Comparison of ENCODE assay signal across 23 cellular contexts in the genomic region with DNA sequence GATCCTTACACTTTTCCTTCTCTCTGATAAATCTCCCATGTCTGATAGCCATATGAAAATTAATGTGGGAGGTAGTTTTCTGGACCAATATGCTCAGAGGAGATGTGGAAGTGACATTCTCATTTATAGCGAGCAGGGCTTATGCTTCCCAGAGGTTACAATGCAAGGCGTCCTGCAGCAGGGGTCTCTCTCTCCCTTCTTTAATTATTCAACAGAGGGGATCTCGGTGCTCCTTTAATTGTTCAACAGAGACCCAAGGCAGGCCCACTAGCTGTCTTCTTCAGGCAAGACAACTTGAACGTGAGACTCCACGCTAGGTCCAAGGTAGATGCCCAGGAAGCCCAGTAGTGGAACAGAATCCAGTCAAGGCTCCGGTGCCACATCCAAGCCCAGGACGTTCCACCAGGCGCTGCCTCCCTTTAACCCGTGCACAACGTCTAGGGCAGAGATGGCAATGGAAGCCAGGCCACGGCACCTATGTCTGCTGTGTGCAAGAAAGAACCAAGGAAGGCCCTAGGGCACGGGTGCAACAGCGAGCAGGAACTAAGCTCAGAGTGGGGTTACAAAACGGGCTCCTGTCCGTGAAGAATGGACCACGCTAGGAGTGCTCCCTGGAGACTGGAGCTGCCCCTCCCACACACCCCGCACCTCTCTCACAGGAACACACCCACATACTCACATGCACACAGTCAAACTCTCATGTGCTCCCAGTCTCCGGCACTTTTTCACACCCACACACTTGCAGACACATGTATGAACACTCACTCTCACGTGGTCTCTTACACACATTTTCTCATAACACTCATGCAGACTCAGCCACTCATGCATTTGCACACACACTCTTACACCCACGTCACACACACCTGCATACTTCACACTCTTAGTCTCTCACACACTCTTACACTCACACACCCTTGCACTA.
A peak's percentile ranks its signal among the peaks of the same experiment; 100 is the strongest.
DNase-seq lines count a peak whose midpoint lies in the region; ATAC-seq and TF ChIP-seq lines count a peak whose summit lies in the region.
"Had no signal": no experiment of that assay in that cellular context is flagged by ENCODE, and none has a peak within 500 bp of the region (broad histone marks: within the 10 kb centered on the region; RNA-seq: fewer than 3 reads in every experiment).

No MANE protein-coding gene starts in this region.

- H3K4me3 ChIP-seq in Peyer's patch: no peak overlapping the region
- no peak overlapping the region for H3K4me3 ChIP-seq in stomach
- H3K4me3 ChIP-seq: SK-N-MC, tibial nerve had no signal

- TF ChIP-seq EP300 in stomach (IDR thresholded peaks at IDR 0.05): no peak

- no peak for ATAC-seq in HG03469 (IDR thresholded peaks at IDR 0.05; ENCODE audit: unreplicated experiment)
- ATAC-seq: activated naive CD4-positive, alpha-beta T cell treated with anti-CD3 and anti-CD28 coated beads, Interleukin-2, amount 50 U/mL, for 72 hours; activated T-cell treated with anti-CD3 and anti-CD28 coated beads, Interleukin-2, amount 50 U/mL, for 72 hours had no signal

- H3K27ac ChIP-seq in Peyer's patch (no peak overlapping the region), stomach (no peak overlapping the region)
- H3K27ac ChIP-seq: 22Rv1, SK-N-MC had no signal

- intact Hi-C loops in stomach (cut with DNase I; ENCODE audit: low total_unique reads): no loop called here

- no peaks in the 10 kb centered on the region for H3K27me3 ChIP-seq in Peyer's patch
- H3K27me3 ChIP-seq in stomach: no peaks in the 10 kb centered on the region
- H3K27me3 ChIP-seq: tibial nerve had no signal

- TF ChIP-seq POLR2A in Peyer's patch (IDR thresholded peaks at IDR 0.05): no peak
- TF ChIP-seq POLR2A in stomach (IDR thresholded peaks at IDR 0.05): no peak

- TF ChIP-seq CTCF in Peyer's patch (IDR thresholded peaks at IDR 0.05) (no peak), stomach (IDR thresholded peaks at IDR 0.05) (no peak)

- WGBS in stomach, 5 donors: 71 to 86% (median 76%) methylated on average over 19 to 20 of the region's 20 CpGs

- H3K4me1 ChIP-seq in Peyer's patch: peaks cover 0 to 19% (median 8%) of the 10 kb centered on the region in 4 donors
- H3K4me1 ChIP-seq in stomach: peaks cover 22 to 34% (median 28%) of the 10 kb centered on the region in 4 donors

- H3K36me3 ChIP-seq in Peyer's patch: peaks cover 0 to 25% (median 0%) of the 10 kb centered on the region in 3 donors
- peaks cover under 1 to 34% (median 12%) of the 10 kb centered on the region in 4 donors for H3K36me3 ChIP-seq in stomach
- H3K36me3 ChIP-seq: tibial nerve had no signal

- H3K9me3 ChIP-seq in Peyer's patch (no peaks in the 10 kb centered on the region), stomach (no peaks in the 10 kb centered on the region)
- H3K9me3 ChIP-seq: tibial nerve had no signal

- DNase-seq in NCI-H1092 treated with DMSO at 0.1 percent for 48 hours (lab: John Stamatoyannopoulos, UW): peak; percentile 13
- DNase-seq in NCI-H1092 (lab: John Stamatoyannopoulos, UW): no peak
- DNase-seq in Peyer's patch: peak in 2 of 3 donors; percentile 34 to 36
- DNase-seq in left kidney (ENCODE audit: low read depth, low spot score): peak; percentile 66
- DNase-seq in stomach: peak; percentile 20
- no peak for DNase-seq in activated gamma-delta T cell treated with Interleukin-2 at 50 U/mL for 16 hours
- DNase-seq in NCI-H128 (lab: John Stamatoyannopoulos, UW; ENCODE audit: unreplicated experiment): no peak
- DNase-seq: activated CD4-positive, alpha-beta T cell treated with anti-CD3 and anti-CD28 coated beads for 1 hour; activated T-cell treated with anti-CD3 and anti-CD28 coated beads, Interleukin-2, amount 50 U/mL, for 72 hours; AML-193; DMS79; HCEC 1CT; Karpas-422; left cardiac atrium; NCI-H1105 treated with DMSO at 0.1 percent for 48 hours; NCI-H2107; small intestine; stimulated activated CD4-positive, alpha-beta T cell treated with anti-CD3 and anti-CD28 coated beads, Interleukin-2, amount 100 ng/mL, for 48 hours had no signal

Comparison
In these comparisons a context has a peak if more than half of its experiments do, and no peak if none do; other contexts are left out.
1. DNase-seq: peak in NCI-H1092 treated with DMSO at 0.1 percent for 48 hours (single experiment), Peyer's patch (2 of 3), left kidney (single experiment) and stomach (single experiment); none in NCI-H1092 (single experiment), activated gamma-delta T cell treated with Interleukin-2 at 50 U/mL for 16 hours (single experiment) and NCI-H128 (single experiment).